19 cellular contexts compared by ENCODE assay signal in the genomic region with DNA sequence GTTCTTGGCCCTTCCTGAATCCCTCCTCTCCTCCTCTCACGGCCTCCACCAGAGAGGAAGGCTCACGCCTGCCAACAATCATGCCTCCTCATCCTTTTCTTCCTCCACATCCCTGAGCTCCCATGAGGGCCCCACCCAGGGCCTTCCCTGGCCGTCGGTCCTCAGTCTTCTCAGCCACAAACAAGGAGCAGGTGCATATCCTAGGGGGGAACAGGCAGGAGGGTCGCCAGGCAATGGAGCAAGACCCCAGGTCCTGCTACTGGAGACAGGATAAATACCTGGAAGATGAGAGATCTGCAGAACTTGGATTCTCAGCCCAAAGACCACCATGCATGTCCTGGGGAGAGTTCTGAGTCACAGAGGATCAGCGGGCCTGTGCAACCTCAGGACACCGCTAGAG.
DNase-seq lines count a peak whose midpoint lies in the region; ATAC-seq and TF ChIP-seq lines count a peak whose summit lies in the region.
"Had no signal": no experiment of that assay in that cellular context is flagged by ENCODE, and none has a peak within 500 bp of the region (broad histone marks: within the 10 kb centered on the region; RNA-seq: fewer than 3 reads in every experiment).

No MANE protein-coding gene starts in this region.

- H2BK12ac ChIP-seq in neuronal stem cell (ENCODE audit: low read length) = no peak overlapping the region

- H3K4me1 Mint-ChIP-seq in GM23338 = no peaks in the 10 kb centered on the region
- H3K4me1 Mint-ChIP-seq: CD4-positive, alpha-beta memory T cell had no signal

- H3K9ac ChIP-seq in neuronal stem cell (ENCODE audit: low read depth, low read length, poor library complexity) = peak overlapping the region; percentile 9

- no peak overlapping the region for H3K23ac ChIP-seq in neuronal stem cell (ENCODE audit: low read depth, low read length, poor library complexity)

- H3K18ac ChIP-seq in neuronal stem cell (ENCODE audit: low read length) = peak overlapping the region; percentile 59

- TF ChIP-seq CTCF in GM23338 (conservative IDR thresholded peaks at IDR 0.05; ENCODE audit: low read depth in 2 of 2) = no peak
- TF ChIP-seq CTCF in foreskin fibroblast (IDR thresholded peaks at IDR 0.05; ENCODE audit: low read depth, low read length) = no peak

- H3K4me3 ChIP-seq in GM23338 (no peak overlapping the region), neuronal stem cell (ENCODE audit: low read length in 2 of 2) (no peak overlapping the region), foreskin fibroblast (ENCODE audit: low read depth in 1 of 2, low read length in 2 of 2) (no peak overlapping the region)
- H3K4me3 ChIP-seq: A549, HAP-1 had no signal

- no peaks in the 10 kb centered on the region for H3K9me3 ChIP-seq in neuronal stem cell (replicated peaks in 1 of 2; ENCODE audit: control insufficient read depth in 2 of 2, insufficient read depth in 1 of 2, low read depth in 1 of 2, low read length in 2 of 2)
- H3K9me3 ChIP-seq: HAP-1 had no signal

- H2BK15ac ChIP-seq in neuronal stem cell (ENCODE audit: low read length) = no peak overlapping the region

- peak overlapping the region; percentile 36 for H2AK5ac ChIP-seq in neuronal stem cell (ENCODE audit: low read depth, low read length)

- H2BK5ac ChIP-seq in neuronal stem cell (ENCODE audit: low read length) = no peak overlapping the region

- H4K20me1 ChIP-seq in GM23338 (replicated peaks; ENCODE audit: insufficient read depth) = no peaks in the 10 kb centered on the region

- no peaks in the 10 kb centered on the region for H3K9me3 Mint-ChIP-seq in GM23338

- H3K27ac ChIP-seq in GM23338 (ENCODE audit: low read depth) (no peak overlapping the region), neuronal stem cell (replicated peaks; ENCODE audit: low read length) (no peak overlapping the region)
- H3K27ac ChIP-seq: A549 had no signal

- H3K4ac ChIP-seq in neuronal stem cell (ENCODE audit: low read length) = no peak overlapping the region

- H2BK120ac ChIP-seq in neuronal stem cell (ENCODE audit: low read depth, low read length) = no peak overlapping the region

- H3K27ac Mint-ChIP-seq in GM23338 = no peak overlapping the region
- H3K27ac Mint-ChIP-seq: CD4-positive, alpha-beta memory T cell; HFFc6 had no signal

- ATAC-seq in GM23338 = no peak
- ATAC-seq in SK-N-SH treated with all-trans-retinoic acid at 6 μM for 48 hours = no peak
- ATAC-seq: A549 had no signal

- no peaks in the 10 kb centered on the region for H3K36me3 ChIP-seq in GM23338 (ENCODE audit: insufficient read depth)
- no peaks in the 10 kb centered on the region for H3K36me3 ChIP-seq in neuronal stem cell (replicated peaks in 1 of 2; ENCODE audit: control insufficient read depth in 2 of 2, insufficient read depth in 2 of 2, low read length in 2 of 2)
- H3K36me3 ChIP-seq: HAP-1 had no signal

- no peak overlapping the region for H3K4me3 Mint-ChIP-seq in GM23338
- H3K4me3 Mint-ChIP-seq: CD4-positive, alpha-beta memory T cell; HFFc6 had no signal

- H3K9me2 ChIP-seq in GM23338 (ENCODE audit: insufficient read depth) = peaks cover 2% of the 10 kb centered on the region; the same call in 1 of the 2 replicates

- H3K4me1 ChIP-seq in GM23338 (ENCODE audit: insufficient read depth) (no peaks in the 10 kb centered on the region), neuronal stem cell (ENCODE audit: control insufficient read depth in 2 of 2, insufficient read depth in 1 of 2, low read depth in 1 of 2, low read length in 2 of 2) (peaks cover 0 to 7% of the 10 kb centered on the region in 2 donors)
- H3K4me1 ChIP-seq: A549, HAP-1 had no signal

- H3K27me3 ChIP-seq in GM23338 (ENCODE audit: insufficient read depth) (no peaks in the 10 kb centered on the region), neuronal stem cell (ENCODE audit: control insufficient read depth in 3 of 3, insufficient read depth in 3 of 3, low read depth in 1 of 3, low read length in 3 of 3) (no peaks in the 10 kb centered on the region)

- no peaks in the 10 kb centered on the region for H3K79me2 ChIP-seq in GM23338 (replicated peaks; ENCODE audit: insufficient read depth)

- H3K4me2 ChIP-seq in GM23338 = no peak overlapping the region
- no peak overlapping the region for H3K4me2 ChIP-seq in neuronal stem cell (ENCODE audit: insufficient read depth, low read length, poor library complexity, severe bottlenecking)
- H3K4me2 ChIP-seq: A549 had no signal

- H3K79me1 ChIP-seq in neuronal stem cell (ENCODE audit: low read depth, low read length) = no peaks in the 10 kb centered on the region

- peaks cover 3% of the 10 kb centered on the region for H3K27me3 Mint-ChIP-seq in GM23338 (ENCODE audit: insufficient read depth, low read depth, poor library complexity)

- H4K91ac ChIP-seq in neuronal stem cell (ENCODE audit: low read depth, low read length, poor library complexity) = no peak overlapping the region

- no CpG with 5 or more reads among the region's 7 CpGs for WGBS in neuronal stem cell (ENCODE audit: extremely low coverage in 2 of 2, insufficient read length in 2 of 2, insufficient replicate concordance in 1 of 2), 2 donors

- no peaks in the 10 kb centered on the region for H3F3A ChIP-seq in GM23338 (replicated peaks; ENCODE audit: low read depth)

- H3K36me3 Mint-ChIP-seq in GM23338 (ENCODE audit: low read depth) = no peaks in the 10 kb centered on the region
- H3K36me3 Mint-ChIP-seq: CD4-positive, alpha-beta memory T cell had no signal

- H4K8ac ChIP-seq in neuronal stem cell (ENCODE audit: low read depth, low read length) = no peak overlapping the region

- H3K14ac ChIP-seq in neuronal stem cell (ENCODE audit: low read length) = no peak overlapping the region

- H2AFZ ChIP-seq in GM23338 (0 out of 2 replicates have a peak overlapping the region, but pooled peaks have one; percentile 38), neuronal stem cell (ENCODE audit: low read length) (no peak overlapping the region)

- DNase-seq in GM23338 (ENCODE audit: low spot score) (no peak), islet precursor cell (peak; percentile 32), neuronal stem cell (ENCODE audit: low spot score) (no peak), foreskin fibroblast (no peak), NCI-H748 treated with DMSO at 0.1 percent for 48 hours (lab: John Stamatoyannopoulos, UW) (no peak)
- DNase-seq: 8988T; ACHN; C1 segment of cervical spinal cord; Calu3; CD4-positive, alpha-beta memory T cell; COR-L47; DMS53; DMS79 treated with DMSO at 0.1 percent for 48 hours; GF-D8; GOT3; HFFc6 had no signal

TF ChIP-seq in GM23338, 12 proteins besides CTCF, POLR2A, EP300 and RAD21 (continues in another document):
- TF ChIP-seq ZNF331 (CRISPR knock-in tag; IDR thresholded peaks at IDR 0.05; ENCODE audit: low read depth) (no peak), CREB1 (CRISPR knock-in tag; IDR thresholded peaks at IDR 0.05; ENCODE audit: low read depth) (no peak), JUNB (IDR thresholded peaks at IDR 0.05; ENCODE audit: unreplicated experiment) (no peak)
- TF ChIP-seq, protein P1, sequence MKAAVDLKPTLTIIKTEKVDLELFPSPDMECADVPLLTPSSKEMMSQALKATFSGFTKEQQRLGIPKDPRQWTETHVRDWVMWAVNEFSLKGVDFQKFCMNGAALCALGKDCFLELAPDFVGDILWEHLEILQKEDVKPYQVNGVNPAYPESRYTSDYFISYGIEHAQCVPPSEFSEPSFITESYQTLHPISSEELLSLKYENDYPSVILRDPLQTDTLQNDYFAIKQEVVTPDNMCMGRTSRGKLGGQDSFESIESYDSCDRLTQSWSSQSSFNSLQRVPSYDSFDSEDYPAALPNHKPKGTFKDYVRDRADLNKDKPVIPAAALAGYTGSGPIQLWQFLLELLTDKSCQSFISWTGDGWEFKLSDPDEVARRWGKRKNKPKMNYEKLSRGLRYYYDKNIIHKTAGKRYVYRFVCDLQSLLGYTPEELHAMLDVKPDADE (IDR thresholded peaks at IDR 0.05) = no peak

TF ChIP-seq in SK-N-SH treated with all-trans-retinoic acid at 6 μM for 48 hours, 23 proteins besides CTCF, POLR2A, EP300 and RAD21 (continues in another document):
- no peak for TF ChIP-seq TSHZ2 (CRISPR knock-in tag; IDR thresholded peaks at IDR 0.05)
- no peak for TF ChIP-seq ZNF565 (CRISPR knock-in tag; conservative IDR thresholded peaks at IDR 0.05; ENCODE audit: low read depth)
- TF ChIP-seq CSDC2 (CRISPR knock-in tag; IDR thresholded peaks at IDR 0.05) = no peak
- TF ChIP-seq ARNTL (CRISPR knock-in tag; IDR thresholded peaks at IDR 0.05; ENCODE audit: borderline replicate concordance, low read depth) = no peak
- no peak for TF ChIP-seq PPARA (CRISPR knock-in tag; IDR thresholded peaks at IDR 0.05; ENCODE audit: borderline replicate concordance)
- no peak for TF ChIP-seq TCF4 (CRISPR knock-in tag; IDR thresholded peaks at IDR 0.05; ENCODE audit: borderline replicate concordance)
- no peak for TF ChIP-seq RARB (CRISPR knock-in tag; IDR thresholded peaks at IDR 0.05)
- no peak for TF ChIP-seq BACH2 (CRISPR knock-in tag; IDR thresholded peaks at IDR 0.05; ENCODE audit: borderline replicate concordance)
